In the genomic region with DNA sequence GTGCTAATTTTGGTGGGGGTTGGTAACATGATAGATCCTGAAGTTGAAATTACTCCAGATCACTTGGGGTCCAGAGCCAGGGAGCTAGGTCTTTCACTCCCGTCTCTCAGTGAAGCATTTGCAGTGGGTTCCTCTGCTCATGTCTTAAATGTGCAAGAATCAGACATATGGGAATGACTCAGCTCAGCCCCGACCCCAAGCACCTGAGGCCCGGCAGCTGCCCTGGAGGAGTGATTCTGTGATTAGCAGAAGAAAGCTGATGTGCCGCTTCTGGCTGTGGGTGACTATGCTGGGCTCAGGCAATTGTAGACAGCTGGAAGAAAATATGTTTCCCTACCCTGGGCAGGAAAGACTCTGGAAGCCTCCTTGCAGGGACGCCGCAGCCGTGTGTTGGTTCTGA, we compare ENCODE assay signal across 24 cellular contexts.
DNase-seq lines count a peak whose midpoint lies in the region; ATAC-seq and TF ChIP-seq lines count a peak whose summit lies in the region.
"Had no signal": no experiment of that assay in that cellular context is flagged by ENCODE, and none has a peak within 500 bp of the region (broad histone marks: within the 10 kb centered on the region; RNA-seq: fewer than 3 reads in every experiment).

No MANE protein-coding gene starts in this region.

- no peak overlapping the region for H3K4me3 Mint-ChIP-seq in activated CD8-positive, alpha-beta T cell treated with anti-CD3 and anti-CD28 coated beads, Interleukin-2, amount 10 ng/mL, durations not matched to agents 7 days and 5 days
- H3K4me3 Mint-ChIP-seq in endodermal cell = no peak overlapping the region
- H3K4me3 Mint-ChIP-seq: IgD-negative memory B cell had no signal

- POLR2A ChIA-PET in activated CD8-positive, alpha-beta T cell treated with anti-CD3 and anti-CD28 coated beads, Interleukin-2, amount 10 ng/mL, durations not matched to agents 7 days and 5 days (lab: Charles Lee) = no interaction called here

- no peak for TF ChIP-seq CTCF in endodermal cell (conservative IDR thresholded peaks at IDR 0.05)

- peak overlapping the region; percentile 7 for H3K27ac Mint-ChIP-seq in activated CD8-positive, alpha-beta T cell treated with anti-CD3 and anti-CD28 coated beads, Interleukin-2, amount 10 ng/mL, durations not matched to agents 7 days and 5 days
- H3K27ac Mint-ChIP-seq in endodermal cell = no peak overlapping the region

- H3K27me3 Mint-ChIP-seq in activated CD8-positive, alpha-beta T cell treated with anti-CD3 and anti-CD28 coated beads, Interleukin-2, amount 10 ng/mL, durations not matched to agents 7 days and 5 days (ENCODE audit: low read depth) = peaks cover 13% of the 10 kb centered on the region
- H3K27me3 Mint-ChIP-seq in endodermal cell (ENCODE audit: insufficient read depth) = peaks cover 11% of the 10 kb centered on the region

- peaks cover 5% of the 10 kb centered on the region for H3K9me3 Mint-ChIP-seq in activated CD8-positive, alpha-beta T cell treated with anti-CD3 and anti-CD28 coated beads, Interleukin-2, amount 10 ng/mL, durations not matched to agents 7 days and 5 days (ENCODE audit: insufficient read depth)
- peaks cover 4% of the 10 kb centered on the region for H3K9me3 Mint-ChIP-seq in endodermal cell

- H3K4me1 Mint-ChIP-seq in activated CD8-positive, alpha-beta T cell treated with anti-CD3 and anti-CD28 coated beads, Interleukin-2, amount 10 ng/mL, durations not matched to agents 7 days and 5 days (ENCODE audit: low read depth) = no peaks in the 10 kb centered on the region
- H3K4me1 Mint-ChIP-seq in endodermal cell = no peaks in the 10 kb centered on the region
- H3K4me1 Mint-ChIP-seq: IgD-negative memory B cell had no signal

- no peak overlapping the region for H3K4me3 ChIP-seq in endodermal cell (ENCODE audit: low read length)
- H3K4me3 ChIP-seq: Peyer's patch had no signal

- WGBS in endodermal cell (ENCODE audit: insufficient coverage in 1 of 2, insufficient read length in 1 of 2), 2 experiments = 90 to 91% methylated on average over 7 of the region's 7 CpGs

- CTCF ChIA-PET in activated CD8-positive, alpha-beta T cell treated with anti-CD3 and anti-CD28 coated beads, Interleukin-2, amount 10 ng/mL, durations not matched to agents 7 days and 5 days (lab: Charles Lee) = interaction anchor here (0.6 kb wide), 1 partner anchor 1670 kb away, joined by 3 read pairs; no protein-coding TSS in a partner anchor

- no peak overlapping the region for H3K9ac ChIP-seq in endodermal cell (ENCODE audit: extremely low read depth, low read length, poor library complexity, severe bottlenecking)

- no peaks in the 10 kb centered on the region for H3K4me1 ChIP-seq in endodermal cell (ENCODE audit: control insufficient read depth, insufficient read depth, low read length)
- H3K4me1 ChIP-seq: Peyer's patch had no signal

- DNase-seq in activated T-cell treated with anti-CD3 and anti-CD28 coated beads, Interleukin-2, amount 50 U/mL, for 48 hours = peak; percentile 24 to 39
- DNase-seq in activated T-cell treated with anti-CD3 and anti-CD28 coated beads, Interleukin-2, amount 50 U/mL, for 1 hour = no peak
- DNase-seq in RPMI7951 (ENCODE audit: low read depth) (peak; percentile 13), endodermal cell (no peak), NCI-H2171 (lab: John Stamatoyannopoulos, UW) (no peak)
- no peak for DNase-seq in activated CD8-positive, alpha-beta T cell treated with anti-CD3 and anti-CD28 coated beads, Interleukin-2, amount 10 ng/mL, durations not matched to agents 7 days and 5 days
- peak; percentile 46 for DNase-seq in stimulated activated CD8-positive, alpha-beta memory T cell treated with anti-CD3 and anti-CD28 coated beads, Interleukin-4, amount 100 ng/mL, for 48 hours
- DNase-seq: ACHN; C1 segment of cervical spinal cord; DMS79; GOT3; Karpas-422; MM.1S; NCI-H1092; NCI-H1436 treated with DMSO at 0.1 percent for 48 hours; NCI-H2029 treated with DMSO at 0.1 percent for 48 hours; NCI-H2171 treated with DMSO at 0.1 percent for 48 hours; NCI-H446; NCI-H526 treated with DMSO at 0.1 percent for 48 hours; NK-92 treated with Interleukin-12 subunit alpha and Interleukin-12 subunit beta, amount 100 ng/mL, for 24 hours; Right ventricle myocardium superior had no signal

- no peaks in the 10 kb centered on the region for H3K36me3 Mint-ChIP-seq in activated CD8-positive, alpha-beta T cell treated with anti-CD3 and anti-CD28 coated beads, Interleukin-2, amount 10 ng/mL, durations not matched to agents 7 days and 5 days (ENCODE audit: low read depth)
- no peaks in the 10 kb centered on the region for H3K36me3 Mint-ChIP-seq in endodermal cell (ENCODE audit: low read depth)
- H3K36me3 Mint-ChIP-seq: IgD-negative memory B cell had no signal

- ATAC-seq in activated CD8-positive, alpha-beta T cell treated with anti-CD3 and anti-CD28 coated beads, Interleukin-2, amount 10 ng/mL, durations not matched to agents 7 days and 5 days = no peak
- ATAC-seq in HG03139 (IDR thresholded peaks at IDR 0.05; ENCODE audit: unreplicated experiment) = no peak

- H3K27me3 ChIP-seq in endodermal cell (ENCODE audit: control insufficient read depth, insufficient read depth, low read length, poor library complexity, severe bottlenecking) = no peaks in the 10 kb centered on the region
- H3K27me3 ChIP-seq: Peyer's patch had no signal

- H3K36me3 ChIP-seq in endodermal cell (ENCODE audit: control insufficient read depth, insufficient read depth, low read length) = no peaks in the 10 kb centered on the region
- H3K36me3 ChIP-seq: Peyer's patch had no signal

- H3K9me3 ChIP-seq in endodermal cell (ENCODE audit: control insufficient read depth, low read length) = no peaks in the 10 kb centered on the region
- H3K9me3 ChIP-seq: Peyer's patch had no signal

- no peak overlapping the region for H3K27ac ChIP-seq in endodermal cell (ENCODE audit: low read depth, low read length)
- H3K27ac ChIP-seq: Peyer's patch had no signal

Comparison
In these comparisons a context has a peak if more than half of its experiments do, and no peak if none do; other contexts are left out.
1. DNase-seq: peak in activated T-cell treated with anti-CD3 and anti-CD28 coated beads, Interleukin-2, amount 50 U/mL, for 48 hours (2 of 2), RPMI7951 (single experiment) and stimulated activated CD8-positive, alpha-beta memory T cell treated with anti-CD3 and anti-CD28 coated beads, Interleukin-4, amount 100 ng/mL, for 48 hours (single experiment); none in activated T-cell treated with anti-CD3 and anti-CD28 coated beads, Interleukin-2, amount 50 U/mL, for 1 hour (single experiment), activated CD8-positive, alpha-beta T cell treated with anti-CD3 and anti-CD28 coated beads, Interleukin-2, amount 10 ng/mL, durations not matched to agents 7 days and 5 days (single experiment), endodermal cell (single experiment) and NCI-H2171 (single experiment).